ENCODE assay signal across 22 cellular contexts in genomic region chr6:159778131-159778530, GRCh38. TPM values are rescaled to one million over a fixed set of nuclear protein-coding genes. Genes with fewer than 3 reads are reported as not detected.
DNase-seq lines count a peak whose midpoint lies in the region; ATAC-seq and TF ChIP-seq lines count a peak whose summit lies in the region.
"Had no signal": no experiment of that assay in that cellular context is flagged by ENCODE, and none has a peak within 500 bp of the region (broad histone marks: within the 10 kb centered on the region; RNA-seq: fewer than 3 reads in every experiment).

No MANE protein-coding gene starts in this region.

- peaks cover 59% of the 10 kb centered on the region for H3K36me3 Mint-ChIP-seq in activated CD4-positive, alpha-beta T cell treated with anti-CD3 and anti-CD28 coated beads for 36 hours (ENCODE audit: low read depth)
- H3K36me3 Mint-ChIP-seq in T-helper 17 cell (ENCODE audit: low read depth): peaks cover 11% of the 10 kb centered on the region
- H3K36me3 Mint-ChIP-seq in naive thymus-derived CD4-positive, alpha-beta T cell: peaks cover 17 to 60% (median 36%) of the 10 kb centered on the region in 5 donors
- H3K36me3 Mint-ChIP-seq in activated CD4-positive, alpha-beta memory T cell treated with anti-CD3 and anti-CD28 coated beads, Interleukin-2, amount 10 ng/mL, durations not matched to agents 7 days and 5 days (ENCODE audit: low read depth): peaks cover 82% of the 10 kb centered on the region

- ATAC-seq in activated CD4-positive, alpha-beta T cell treated with anti-CD3 and anti-CD28 coated beads for 36 hours: no peak
- ATAC-seq in T-helper 17 cell (no peak), left ventricle myocardium superior (no peak)
- ATAC-seq in naive thymus-derived CD4-positive, alpha-beta T cell: no peak

- CTCF ChIA-PET in activated CD4-positive, alpha-beta T cell treated with anti-CD3 and anti-CD28 coated beads for 36 hours (lab: Charles Lee): no interaction called here
- CTCF ChIA-PET in naive thymus-derived CD4-positive, alpha-beta T cell (lab: Charles Lee): no interaction called here
- CTCF ChIA-PET in activated CD4-positive, alpha-beta memory T cell treated with anti-CD3 and anti-CD28 coated beads, Interleukin-2, amount 10 ng/mL, durations not matched to agents 7 days and 5 days (lab: Charles Lee): no interaction called here

- peaks cover 0 to 7% of the 10 kb centered on the region in 2 donors for H3K4me1 ChIP-seq in naive thymus-derived CD4-positive, alpha-beta T cell (ENCODE audit: control insufficient read depth in 2 of 2, insufficient read depth in 2 of 2, low read length in 2 of 2)
- H3K4me1 ChIP-seq: BE2C, HAP-1 had no signal

- H3K27ac ChIP-seq in 22Rv1 (peak overlapping the region; percentile 22; the same call in 1 of the 2 replicates), coronary artery (no peak overlapping the region)
- H3K27ac ChIP-seq in naive thymus-derived CD4-positive, alpha-beta T cell (ENCODE audit: low read depth, low read length): no peak overlapping the region

- no peaks in the 10 kb centered on the region for H3K27me3 Mint-ChIP-seq in activated CD4-positive, alpha-beta T cell treated with anti-CD3 and anti-CD28 coated beads for 36 hours
- H3K27me3 Mint-ChIP-seq in T-helper 17 cell: no peaks in the 10 kb centered on the region
- no peaks in the 10 kb centered on the region for H3K27me3 Mint-ChIP-seq in naive thymus-derived CD4-positive, alpha-beta T cell
- no peaks in the 10 kb centered on the region for H3K27me3 Mint-ChIP-seq in activated CD4-positive, alpha-beta memory T cell treated with anti-CD3 and anti-CD28 coated beads, Interleukin-2, amount 10 ng/mL, durations not matched to agents 7 days and 5 days
- H3K27me3 Mint-ChIP-seq: CD4-positive, CD25-positive, alpha-beta regulatory T cell; IgD-negative memory B cell had no signal

- H3K9me3 Mint-ChIP-seq in activated CD4-positive, alpha-beta T cell treated with anti-CD3 and anti-CD28 coated beads for 36 hours (ENCODE audit: low read depth): no peaks in the 10 kb centered on the region
- no peaks in the 10 kb centered on the region for H3K9me3 Mint-ChIP-seq in naive thymus-derived CD4-positive, alpha-beta T cell
- no peaks in the 10 kb centered on the region for H3K9me3 Mint-ChIP-seq in activated CD4-positive, alpha-beta memory T cell treated with anti-CD3 and anti-CD28 coated beads, Interleukin-2, amount 10 ng/mL, durations not matched to agents 7 days and 5 days
- H3K9me3 Mint-ChIP-seq: CD4-positive, CD25-positive, alpha-beta regulatory T cell; IgD-negative memory B cell had no signal

- intact Hi-C loops in activated CD4-positive, alpha-beta T cell treated with anti-CD3 and anti-CD28 coated beads for 36 hours (cut with DNase I, micrococcal nuclease): no loop called here
- intact Hi-C loops in naive thymus-derived CD4-positive, alpha-beta T cell (cut with micrococcal nuclease): no loop called here
- intact Hi-C loops in left ventricle myocardium superior (cut with micrococcal nuclease): no loop called here

- H3K27ac Mint-ChIP-seq in activated CD4-positive, alpha-beta T cell treated with anti-CD3 and anti-CD28 coated beads for 36 hours: peak overlapping the region; percentile 17
- no peak overlapping the region for H3K27ac Mint-ChIP-seq in T-helper 17 cell
- peak overlapping the region in 5 of 9 donors; percentile 14 to 64 (median 59) for H3K27ac Mint-ChIP-seq in naive thymus-derived CD4-positive, alpha-beta T cell
- no peak overlapping the region for H3K27ac Mint-ChIP-seq in activated CD4-positive, alpha-beta memory T cell treated with anti-CD3 and anti-CD28 coated beads, Interleukin-2, amount 10 ng/mL, durations not matched to agents 7 days and 5 days
- H3K27ac Mint-ChIP-seq: IgD-negative memory B cell had no signal

- no peak overlapping the region for H3K4me3 ChIP-seq in naive thymus-derived CD4-positive, alpha-beta T cell (ENCODE audit: low read length)
- H3K4me3 ChIP-seq in coronary artery: no peak overlapping the region
- H3K4me3 ChIP-seq: GM12878, HAP-1 had no signal

- no peaks in the 10 kb centered on the region for H3K27me3 ChIP-seq in naive thymus-derived CD4-positive, alpha-beta T cell (ENCODE audit: control insufficient read depth in 2 of 2, insufficient read depth in 2 of 2, low read length in 2 of 2)
- H3K27me3 ChIP-seq: BE2C had no signal

- TF ChIP-seq CTCF in 22Rv1 (IDR thresholded peaks at IDR 0.05): no peak
- no peak for TF ChIP-seq CTCF in coronary artery (IDR thresholded peaks at IDR 0.05)

- H3K36me3 ChIP-seq in naive thymus-derived CD4-positive, alpha-beta T cell (ENCODE audit: control insufficient read depth in 2 of 3, insufficient read depth in 3 of 3, low read length in 3 of 3): peaks cover 19 to 88% (median 29%) of the 10 kb centered on the region in 3 experiments

- H3K4me1 Mint-ChIP-seq in activated CD4-positive, alpha-beta T cell treated with anti-CD3 and anti-CD28 coated beads for 36 hours: peaks cover 17% of the 10 kb centered on the region
- H3K4me1 Mint-ChIP-seq in T-helper 17 cell: peaks cover 19% of the 10 kb centered on the region
- peaks cover 13 to 28% (median 16%) of the 10 kb centered on the region in 7 donors for H3K4me1 Mint-ChIP-seq in naive thymus-derived CD4-positive, alpha-beta T cell
- H3K4me1 Mint-ChIP-seq in activated CD4-positive, alpha-beta memory T cell treated with anti-CD3 and anti-CD28 coated beads, Interleukin-2, amount 10 ng/mL, durations not matched to agents 7 days and 5 days: peaks cover 17% of the 10 kb centered on the region

- no peaks in the 10 kb centered on the region for H3K9me3 ChIP-seq in T-helper 17 cell (ENCODE audit: control insufficient read depth, low read length, poor library complexity, severe bottlenecking)
- H3K9me3 ChIP-seq in naive thymus-derived CD4-positive, alpha-beta T cell (ENCODE audit: control insufficient read depth in 2 of 3, low read length in 3 of 3): no peaks in the 10 kb centered on the region
- H3K9me3 ChIP-seq: BE2C, HAP-1 had no signal

- no peak for DNase-seq in activated CD4-positive, alpha-beta T cell treated with anti-CD3 and anti-CD28 coated beads for 36 hours
- no peak for DNase-seq in activated CD4-positive, alpha-beta T cell treated with anti-CD3 and anti-CD28 coated beads for 1 hour
- DNase-seq in T-helper 17 cell (no peak), left ventricle myocardium superior (no peak), coronary artery (ENCODE audit: low spot score) (no peak)
- DNase-seq in naive thymus-derived CD4-positive, alpha-beta T cell: no peak
- no peak for DNase-seq in activated CD4-positive, alpha-beta memory T cell treated with anti-CD3 and anti-CD28 coated beads, Interleukin-2, amount 10 ng/mL, durations not matched to agents 7 days and 5 days
- DNase-seq: BE2C; CD4-positive, CD25-positive, alpha-beta regulatory T cell; Kasumi-1; MM.1S; NCI-H1105; NCI-H2081; NCI-H2171 treated with DMSO at 0.1 percent for 48 hours; NCI-H446; NK-92 treated with Interleukin-12 subunit alpha and Interleukin-12 subunit beta, amount 100 ng/mL, for 24 hours; Right ventricle myocardium superior had no signal

- POLR2A ChIA-PET in activated CD4-positive, alpha-beta T cell treated with anti-CD3 and anti-CD28 coated beads for 36 hours (lab: Charles Lee): no interaction called here
- POLR2A ChIA-PET in naive thymus-derived CD4-positive, alpha-beta T cell (lab: Charles Lee): no interaction called here
- POLR2A ChIA-PET in activated CD4-positive, alpha-beta memory T cell treated with anti-CD3 and anti-CD28 coated beads, Interleukin-2, amount 10 ng/mL, durations not matched to agents 7 days and 5 days (lab: Charles Lee): interaction anchor here (2.8 kb wide), 1 partner anchor 12 kb away, joined by 15 read pairs; the partner anchor contains the start of genes MRPL18 and TCP1

- no peak overlapping the region for H3K4me3 Mint-ChIP-seq in activated CD4-positive, alpha-beta T cell treated with anti-CD3 and anti-CD28 coated beads for 36 hours
- peak overlapping the region; percentile 41 for H3K4me3 Mint-ChIP-seq in T-helper 17 cell
- no peak overlapping the region for H3K4me3 Mint-ChIP-seq in naive thymus-derived CD4-positive, alpha-beta T cell
- no peak overlapping the region for H3K4me3 Mint-ChIP-seq in activated CD4-positive, alpha-beta memory T cell treated with anti-CD3 and anti-CD28 coated beads, Interleukin-2, amount 10 ng/mL, durations not matched to agents 7 days and 5 days
- H3K4me3 Mint-ChIP-seq: CD4-positive, CD25-positive, alpha-beta regulatory T cell had no signal

RNA-seq across cellular contexts. Expression of gene TCP1, which starts 11.3 kb away (rescaled TPM):
- total RNA-seq in activated CD4-positive, alpha-beta T cell treated with anti-CD3 and anti-CD28 coated beads for 36 hours: 100 to 1,000 TPM; 358 to 496 TPM
- 100 to 1,000 TPM; 195 to 196 TPM for total RNA-seq in T-helper 17 cell
- 100 to 1,000 TPM; 147 to 225 (median 154) TPM for total RNA-seq in naive thymus-derived CD4-positive, alpha-beta T cell
- polyA plus RNA-seq in naive thymus-derived CD4-positive, alpha-beta T cell: 100 to 1,000 TPM in 1 of 2 donors, 10 to 100 TPM in 1; 63.3 to 111 TPM
- 164 TPM for total RNA-seq in left ventricle myocardium superior
- 100 to 1,000 TPM; 203 to 212 TPM for total RNA-seq in activated CD4-positive, alpha-beta memory T cell treated with anti-CD3 and anti-CD28 coated beads, Interleukin-2, amount 10 ng/mL, durations not matched to agents 7 days and 5 days

RNA-seq across cellular contexts. Expression of gene MRPL18, which starts 12.1 kb away (rescaled TPM):
- 10 to 100 TPM; 83.7 to 84.4 TPM for total RNA-seq in activated CD4-positive, alpha-beta T cell treated with anti-CD3 and anti-CD28 coated beads for 36 hours
- total RNA-seq in T-helper 17 cell: 10 to 100 TPM; 23.2 to 24.9 TPM
- 10 to 100 TPM; 18.8 to 67.9 (median 39.4) TPM for total RNA-seq in naive thymus-derived CD4-positive, alpha-beta T cell
- 100 to 1,000 TPM in 1 of 2 donors, 10 to 100 TPM in 1; 90.3 to 122 TPM for polyA plus RNA-seq in naive thymus-derived CD4-positive, alpha-beta T cell
- total RNA-seq in left ventricle myocardium superior: 70.8 TPM
- 10 to 100 TPM; 63.6 to 65.8 TPM for total RNA-seq in activated CD4-positive, alpha-beta memory T cell treated with anti-CD3 and anti-CD28 coated beads, Interleukin-2, amount 10 ng/mL, durations not matched to agents 7 days and 5 days

RNA-seq across cellular contexts. Expression of gene ACAT2, which starts 16.3 kb away (rescaled TPM):
- 10 to 100 TPM; 55.0 to 82.1 TPM for total RNA-seq in activated CD4-positive, alpha-beta T cell treated with anti-CD3 and anti-CD28 coated beads for 36 hours
- total RNA-seq in T-helper 17 cell: 10 to 100 TPM; 26.9 to 34.6 TPM
- total RNA-seq in naive thymus-derived CD4-positive, alpha-beta T cell: 10 to 100 TPM; 18.5 to 53.9 (median 28.0) TPM
- polyA plus RNA-seq in naive thymus-derived CD4-positive, alpha-beta T cell: 10 to 100 TPM; 29.1 to 43.1 TPM
- 4.0 TPM for total RNA-seq in left ventricle myocardium superior
- 100 to 1,000 TPM in 1 of 2 experiments, 10 to 100 TPM in 1; 98.0 to 109 TPM for total RNA-seq in activated CD4-positive, alpha-beta memory T cell treated with anti-CD3 and anti-CD28 coated beads, Interleukin-2, amount 10 ng/mL, durations not matched to agents 7 days and 5 days

RNA-seq across cellular contexts. Expression of gene PNLDC1, which starts 21.9 kb away (rescaled TPM):
- under 1 TPM; 0.11 TPM for total RNA-seq in activated CD4-positive, alpha-beta T cell treated with anti-CD3 and anti-CD28 coated beads for 36 hours
- total RNA-seq in T-helper 17 cell (1 to 10 TPM in 1 of 2 donors, not detected in 1; 1.2 TPM), left ventricle myocardium superior (0.17 TPM)
- total RNA-seq in naive thymus-derived CD4-positive, alpha-beta T cell: 1 to 10 TPM in 1 of 5 experiments, under 1 TPM in 2, not detected in 2; 0.73 to 1.4 (median 0.97) TPM
- polyA plus RNA-seq in naive thymus-derived CD4-positive, alpha-beta T cell: not detected
- under 1 TPM; 0.25 to 0.35 TPM for total RNA-seq in activated CD4-positive, alpha-beta memory T cell treated with anti-CD3 and anti-CD28 coated beads, Interleukin-2, amount 10 ng/mL, durations not matched to agents 7 days and 5 days
- total RNA-seq: A172; CD4-positive, CD25-positive, alpha-beta regulatory T cell; Right ventricle myocardium superior had no signal

RNA-seq across cellular contexts. Expression of gene WTAP, which starts 50.8 kb away (rescaled TPM):
- 10 to 100 TPM; 87.2 to 91.5 TPM for total RNA-seq in activated CD4-positive, alpha-beta T cell treated with anti-CD3 and anti-CD28 coated beads for 36 hours
- total RNA-seq in T-helper 17 cell (100 to 1,000 TPM; 159 to 160 TPM), left ventricle myocardium superior (46.4 TPM)
- 100 to 1,000 TPM; 117 to 152 (median 141) TPM for total RNA-seq in naive thymus-derived CD4-positive, alpha-beta T cell
- 100 to 1,000 TPM; 131 to 133 TPM for polyA plus RNA-seq in naive thymus-derived CD4-positive, alpha-beta T cell
- total RNA-seq in activated CD4-positive, alpha-beta memory T cell treated with anti-CD3 and anti-CD28 coated beads, Interleukin-2, amount 10 ng/mL, durations not matched to agents 7 days and 5 days: 100 to 1,000 TPM; 124 TPM

Comparison
In these comparisons a context has a peak if more than half of its experiments do, and no peak if none do; other contexts are left out.
1. H3K27ac Mint-ChIP-seq: peak in activated CD4-positive, alpha-beta T cell treated with anti-CD3 and anti-CD28 coated beads for 36 hours (single experiment) and naive thymus-derived CD4-positive, alpha-beta T cell (5 of 9); none in T-helper 17 cell (single experiment) and activated CD4-positive, alpha-beta memory T cell treated with anti-CD3 and anti-CD28 coated beads, Interleukin-2, amount 10 ng/mL, durations not matched to agents 7 days and 5 days (single experiment).